ENCODE assay signal across 17 cellular contexts in the genomic region with DNA sequence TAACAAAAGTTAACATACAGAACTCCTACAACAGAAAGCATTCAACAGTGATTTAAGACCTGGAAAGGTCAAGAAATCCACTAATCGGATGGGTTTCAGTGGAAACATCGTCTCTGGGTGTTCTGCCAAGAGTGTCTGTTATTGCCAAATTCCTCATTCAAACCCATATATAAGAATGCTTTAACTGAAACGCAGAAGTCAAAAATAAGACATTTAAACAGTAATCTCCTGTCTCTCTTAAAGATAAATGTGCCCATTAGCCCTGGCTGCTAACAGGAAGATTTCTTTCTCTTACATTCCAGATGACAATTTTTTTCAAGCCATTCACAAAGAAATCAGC. TPM values are rescaled to one million over a fixed set of nuclear protein-coding genes. Genes with fewer than 3 reads are reported as not detected.
DNase-seq lines count a peak whose midpoint lies in the region; ATAC-seq and TF ChIP-seq lines count a peak whose summit lies in the region.
"Had no signal": no experiment of that assay in that cellular context is flagged by ENCODE, and none has a peak within 500 bp of the region (broad histone marks: within the 10 kb centered on the region; RNA-seq: fewer than 3 reads in every experiment).

No MANE protein-coding gene starts in this region.

- no peak overlapping the region for H4K8ac ChIP-seq in neuronal stem cell (ENCODE audit: low read depth, low read length)

- H3K9me3 Mint-ChIP-seq in nephron = peaks cover 24% of the 10 kb centered on the region

- peaks cover 48% of the 10 kb centered on the region for H3K4me1 Mint-ChIP-seq in nephron

- in situ Hi-C loops in astrocyte of the cerebellum (cut with HindIII; ENCODE audit: low sequenced_read_pairs) = no loop called here

- H3K4me2 ChIP-seq in BLaER1 (no peak overlapping the region), neuronal stem cell (ENCODE audit: insufficient read depth, low read length, poor library complexity, severe bottlenecking) (no peak overlapping the region)
- H3K4me2 ChIP-seq: A549 had no signal

- peak overlapping the region; percentile 6 to 68 (median 15) for H3K27ac Mint-ChIP-seq in nephron

- H3K18ac ChIP-seq in neuronal stem cell (ENCODE audit: low read length) = no peak overlapping the region

- 0 out of 2 replicates have a peak overlapping the region, but pooled peaks have one; percentile 32 for H3K4me3 ChIP-seq in BLaER1
- H3K4me3 ChIP-seq in astrocyte of the cerebellum (ENCODE audit: low read depth, low read length) = no peak overlapping the region
- no peak overlapping the region for H3K4me3 ChIP-seq in fibroblast of mammary gland (ENCODE audit: control insufficient read depth, low read depth, low read length)
- no peak overlapping the region for H3K4me3 ChIP-seq in neuronal stem cell (ENCODE audit: low read length in 2 of 2)
- H3K4me3 ChIP-seq: A549, K562, SJSA1 had no signal

- peaks cover 92% of the 10 kb centered on the region for H3K36me3 Mint-ChIP-seq in nephron (ENCODE audit: low read depth)

- no peaks in the 10 kb centered on the region for H3K27me3 ChIP-seq in BLaER1
- no peaks in the 10 kb centered on the region for H3K27me3 ChIP-seq in neuronal stem cell (ENCODE audit: control insufficient read depth in 3 of 3, insufficient read depth in 3 of 3, low read depth in 1 of 3, low read length in 3 of 3)
- H3K27me3 ChIP-seq: SJSA1 had no signal

- no peak overlapping the region for H2AK5ac ChIP-seq in neuronal stem cell (ENCODE audit: low read depth, low read length)

- H3K14ac ChIP-seq in neuronal stem cell (ENCODE audit: low read length) = no peak overlapping the region

- no peak overlapping the region for H2BK120ac ChIP-seq in neuronal stem cell (ENCODE audit: low read depth, low read length)

- H3K79me1 ChIP-seq in neuronal stem cell (ENCODE audit: low read depth, low read length) = no peaks in the 10 kb centered on the region

- H3K23ac ChIP-seq in neuronal stem cell (ENCODE audit: low read depth, low read length, poor library complexity) = no peak overlapping the region

- no peak overlapping the region for H2BK12ac ChIP-seq in neuronal stem cell (ENCODE audit: low read length)

- TF ChIP-seq CTCF in astrocyte of the cerebellum (IDR thresholded peaks at IDR 0.05; ENCODE audit: low read depth, low read length, missing control alignments) (no peak), fibroblast of mammary gland (conservative IDR thresholded peaks at IDR 0.05; ENCODE audit: control insufficient read depth, insufficient read depth, low read depth, low read length) (no peak), nephron (IDR thresholded peaks at IDR 0.05; ENCODE audit: unreplicated experiment in 3 of 3) (no peak)

- H2BK15ac ChIP-seq in neuronal stem cell (ENCODE audit: low read length) = no peak overlapping the region

- no CpG with 5 or more reads among the region's 3 CpGs for WGBS in neuronal stem cell (ENCODE audit: extremely low coverage in 2 of 2, insufficient read length in 2 of 2, insufficient replicate concordance in 1 of 2), 2 donors

- H3K27ac ChIP-seq in BLaER1 (no peak overlapping the region), neuronal stem cell (replicated peaks; ENCODE audit: low read length) (no peak overlapping the region)
- H3K27ac ChIP-seq: A549, SJSA1 had no signal

- H3K4me1 ChIP-seq in BLaER1 (no peaks in the 10 kb centered on the region), neuronal stem cell (ENCODE audit: control insufficient read depth in 2 of 2, insufficient read depth in 1 of 2, low read depth in 1 of 2, low read length in 2 of 2) (peaks cover 2 to 6% of the 10 kb centered on the region in 2 donors)
- H3K4me1 ChIP-seq: A549, Caco-2, SJSA1 had no signal

- H4K91ac ChIP-seq in neuronal stem cell (ENCODE audit: low read depth, low read length, poor library complexity) = no peak overlapping the region

- H3K9me3 ChIP-seq in BLaER1 = peaks cover 48% of the 10 kb centered on the region
- peaks cover 8 to 31% of the 10 kb centered on the region in 2 donors for H3K9me3 ChIP-seq in neuronal stem cell (replicated peaks in 1 of 2; ENCODE audit: control insufficient read depth in 2 of 2, insufficient read depth in 1 of 2, low read depth in 1 of 2, low read length in 2 of 2)
- H3K9me3 ChIP-seq: SJSA1 had no signal

- no peak overlapping the region for H3K4ac ChIP-seq in neuronal stem cell (ENCODE audit: low read length)

- peaks cover 19% of the 10 kb centered on the region for H3K27me3 Mint-ChIP-seq in nephron (ENCODE audit: low read depth)

- H3K9ac ChIP-seq in BLaER1 = no peak overlapping the region
- H3K9ac ChIP-seq in neuronal stem cell (ENCODE audit: low read depth, low read length, poor library complexity) = no peak overlapping the region

- ATAC-seq in HG02798 (IDR thresholded peaks at IDR 0.05; ENCODE audit: poor library complexity, unreplicated experiment) (no peak), HG03565 (IDR thresholded peaks at IDR 0.05; ENCODE audit: unreplicated experiment) (no peak)
- ATAC-seq: A549, K562, PC-3 had no signal

- H3K36me3 ChIP-seq in BLaER1 = peaks cover 96% of the 10 kb centered on the region
- peaks cover 13 to 92% of the 10 kb centered on the region in 2 donors for H3K36me3 ChIP-seq in neuronal stem cell (replicated peaks in 1 of 2; ENCODE audit: control insufficient read depth in 2 of 2, insufficient read depth in 2 of 2, low read length in 2 of 2)

- no peak overlapping the region for H2AFZ ChIP-seq in neuronal stem cell (ENCODE audit: low read length)

- H3K4me3 Mint-ChIP-seq in nephron = no peak overlapping the region

- H2BK5ac ChIP-seq in neuronal stem cell (ENCODE audit: low read length) = no peak overlapping the region

- DNase-seq in astrocyte of the cerebellum (ENCODE audit: low read depth) (peak; percentile 4), fibroblast of mammary gland (ENCODE audit: low read depth) (peak; percentile 38), neuronal stem cell (ENCODE audit: low spot score) (no peak)
- DNase-seq: AML-193, Caco-2, DMS153, H7, NCI-H187, NCI-H774, PC-3 had no signal

- no peaks in the 10 kb centered on the region for H4K20me1 ChIP-seq in BLaER1

RNA-seq across cellular contexts. Expression of a gene that starts 31.5 kb away (rescaled TPM):
- 95.6 TPM for polyA plus RNA-seq in neuronal stem cell (2013, experiment 1 of 2)
- polyA plus RNA-seq in neuronal stem cell (2013, experiment 2 of 2) = 95.4 TPM
